Comparison of ENCODE assay signal across 22 cellular contexts in genomic region chr11:61076506-61077304, GRCh38. TPM values are rescaled to one million over a fixed set of nuclear protein-coding genes. Genes with fewer than 3 reads are reported as not detected.
DNase-seq lines count a peak whose midpoint lies in the region; ATAC-seq and TF ChIP-seq lines count a peak whose summit lies in the region.
"Had no signal": no experiment of that assay in that cellular context is flagged by ENCODE, and none has a peak within 500 bp of the region (broad histone marks: within the 10 kb centered on the region; RNA-seq: fewer than 3 reads in every experiment).

No MANE protein-coding gene starts in this region.

- H3K27me3 ChIP-seq in CD4-positive, alpha-beta T cell (ENCODE audit: control insufficient read depth, insufficient read depth, low read length): no peaks in the 10 kb centered on the region
- no peaks in the 10 kb centered on the region for H3K27me3 ChIP-seq in effector memory CD4-positive, alpha-beta T cell (replicated peaks; ENCODE audit: control insufficient read depth, insufficient read depth, low read length, poor library complexity, severe bottlenecking)
- H3K27me3 ChIP-seq: sigmoid colon had no signal

- H3K4me1 Mint-ChIP-seq in T-helper 1 cell treated with Interleukin-12 subunit alpha and Interleukin-12 subunit beta and Interleukin-4 antibody, amounts not matched to agents 30 μg/mL and 1 μg/mL, for 36 hours (ENCODE audit: low read depth): peaks cover 71% of the 10 kb centered on the region
- peaks cover 95% of the 10 kb centered on the region for H3K4me1 Mint-ChIP-seq in CD4-positive, alpha-beta T cell (ENCODE audit: low read depth)
- H3K4me1 Mint-ChIP-seq in activated CD8-positive, alpha-beta T cell treated with anti-CD3 and anti-CD28 coated beads, Interleukin-2, amount 10 ng/mL, durations not matched to agents 7 days and 5 days (ENCODE audit: low read depth): peaks cover 84% of the 10 kb centered on the region

- CTCF ChIA-PET in CD4-positive, alpha-beta T cell (lab: Charles Lee): interaction anchor here (0.9 to 1.4 kb wide), 6 partner anchors 14 to 53 kb away, joined by 3 to 4 read pairs (median 3); no protein-coding TSS in a partner anchor
- CTCF ChIA-PET in activated CD8-positive, alpha-beta T cell treated with anti-CD3 and anti-CD28 coated beads, Interleukin-2, amount 10 ng/mL, durations not matched to agents 7 days and 5 days (lab: Charles Lee): interaction anchor here (0.7 to 1.5 kb wide), 6 partner anchors 15 to 107 kb away, joined by 3 to 4 read pairs (median 3); partner anchors contain the start of gene CD5

- H3K4me1 ChIP-seq in effector memory CD4-positive, alpha-beta T cell (ENCODE audit: control insufficient read depth, insufficient read depth, low read length, poor library complexity, severe bottlenecking): peaks cover 53% of the 10 kb centered on the region

- no peaks in the 10 kb centered on the region for H3K36me3 ChIP-seq in effector memory CD4-positive, alpha-beta T cell (ENCODE audit: control insufficient read depth, insufficient read depth, low read length)
- H3K36me3 ChIP-seq: sigmoid colon, WERI-Rb-1 had no signal

- POLR2A ChIA-PET in CD4-positive, alpha-beta T cell (lab: Charles Lee): interaction anchor here (0.7 to 14.5 kb wide), 22 partner anchors 10 to 96 kb away, joined by 3 to 237 read pairs (median 8); partner anchors contain the start of gene CD5
- POLR2A ChIA-PET in activated CD8-positive, alpha-beta T cell treated with anti-CD3 and anti-CD28 coated beads, Interleukin-2, amount 10 ng/mL, durations not matched to agents 7 days and 5 days (lab: Charles Lee): interaction anchor here (0.6 to 1.4 kb wide), 4 partner anchors 10 to 35 kb away, joined by 3 read pairs; no protein-coding TSS in a partner anchor

- H3K4me3 ChIP-seq in effector memory CD4-positive, alpha-beta T cell (ENCODE audit: insufficient read depth, low read depth, low read length, poor library complexity, severe bottlenecking): no peak overlapping the region
- H3K4me3 ChIP-seq: GM23248, sigmoid colon had no signal

- peak overlapping the region; percentile 39 for H3K27ac ChIP-seq in CD4-positive, alpha-beta T cell (ENCODE audit: low read depth, low read length)
- H3K27ac ChIP-seq in effector memory CD4-positive, alpha-beta T cell (ENCODE audit: insufficient read depth, low read length, poor library complexity, severe bottlenecking): peak overlapping the region; percentile 52
- H3K27ac ChIP-seq: 22Rv1, GM23248, sigmoid colon had no signal

- DNase-seq in T-helper 1 cell: no peak
- no peak for DNase-seq in CD4-positive, alpha-beta T cell
- no peak for DNase-seq in activated CD8-positive, alpha-beta T cell treated with anti-CD3 and anti-CD28 coated beads, Interleukin-2, amount 10 ng/mL, durations not matched to agents 7 days and 5 days
- DNase-seq in effector memory CD4-positive, alpha-beta T cell: no peak
- DNase-seq in NCI-H82 treated with DMSO at 0.1 percent for 48 hours (lab: John Stamatoyannopoulos, UW; ENCODE audit: unreplicated experiment): no peak
- no peak for DNase-seq in left colon
- DNase-seq: activated gamma-delta T cell treated with Interleukin-2 at 50 U/mL for 16 hours, cerebellar nuclear complex, COR-L47, DND-41, NCI-H187 treated with DMSO at 0.1 percent for 48 hours, RPMI8226, sigmoid colon, WERI-Rb-1 had no signal

- H3K27me3 Mint-ChIP-seq in T-helper 1 cell treated with Interleukin-12 subunit alpha and Interleukin-12 subunit beta and Interleukin-4 antibody, amounts not matched to agents 30 μg/mL and 1 μg/mL, for 36 hours (ENCODE audit: low read depth): no peaks in the 10 kb centered on the region
- H3K27me3 Mint-ChIP-seq in CD4-positive, alpha-beta T cell: no peaks in the 10 kb centered on the region
- H3K27me3 Mint-ChIP-seq in activated CD8-positive, alpha-beta T cell treated with anti-CD3 and anti-CD28 coated beads, Interleukin-2, amount 10 ng/mL, durations not matched to agents 7 days and 5 days (ENCODE audit: low read depth): no peaks in the 10 kb centered on the region

- intact Hi-C loops in CD4-positive, alpha-beta T cell (cut with DNase I, micrococcal nuclease): loop anchor here in 1 of 2 experiments (2.0 kb wide), 2 partner anchors 16 to 34 kb away; no protein-coding TSS in a partner anchor
- intact Hi-C loops in left colon (cut with DNase I, micrococcal nuclease): no loop called here

- peaks cover 17% of the 10 kb centered on the region for H3K36me3 Mint-ChIP-seq in T-helper 1 cell treated with Interleukin-12 subunit alpha and Interleukin-12 subunit beta and Interleukin-4 antibody, amounts not matched to agents 30 μg/mL and 1 μg/mL, for 36 hours (ENCODE audit: low read depth)
- H3K36me3 Mint-ChIP-seq in CD4-positive, alpha-beta T cell (ENCODE audit: low read depth): no peaks in the 10 kb centered on the region
- H3K36me3 Mint-ChIP-seq in activated CD8-positive, alpha-beta T cell treated with anti-CD3 and anti-CD28 coated beads, Interleukin-2, amount 10 ng/mL, durations not matched to agents 7 days and 5 days (ENCODE audit: low read depth): peaks cover 25% of the 10 kb centered on the region

- TF ChIP-seq CTCF in CD4-positive, alpha-beta T cell (IDR thresholded peaks at IDR 0.05): no peak

- H3K4me3 Mint-ChIP-seq in T-helper 1 cell treated with Interleukin-12 subunit alpha and Interleukin-12 subunit beta and Interleukin-4 antibody, amounts not matched to agents 30 μg/mL and 1 μg/mL, for 36 hours: peak overlapping the region; percentile 52
- peak overlapping the region; percentile 61 for H3K4me3 Mint-ChIP-seq in CD4-positive, alpha-beta T cell
- H3K4me3 Mint-ChIP-seq in activated CD8-positive, alpha-beta T cell treated with anti-CD3 and anti-CD28 coated beads, Interleukin-2, amount 10 ng/mL, durations not matched to agents 7 days and 5 days: peak overlapping the region; percentile 30

- peak; percentile 45 for ATAC-seq in CD4-positive, alpha-beta T cell (ENCODE audit: poor library complexity)
- no peak for ATAC-seq in activated CD8-positive, alpha-beta T cell treated with anti-CD3 and anti-CD28 coated beads, Interleukin-2, amount 10 ng/mL, durations not matched to agents 7 days and 5 days
- ATAC-seq in HG02973 (IDR thresholded peaks at IDR 0.05; ENCODE audit: unreplicated experiment): no peak
- no peak for ATAC-seq in left colon

- peak overlapping the region; percentile 70 for H3K27ac Mint-ChIP-seq in T-helper 1 cell treated with Interleukin-12 subunit alpha and Interleukin-12 subunit beta and Interleukin-4 antibody, amounts not matched to agents 30 μg/mL and 1 μg/mL, for 36 hours
- H3K27ac Mint-ChIP-seq in CD4-positive, alpha-beta T cell: peak overlapping the region; percentile 98
- peak overlapping the region; percentile 60 for H3K27ac Mint-ChIP-seq in activated CD8-positive, alpha-beta T cell treated with anti-CD3 and anti-CD28 coated beads, Interleukin-2, amount 10 ng/mL, durations not matched to agents 7 days and 5 days

- no peaks in the 10 kb centered on the region for H3K9me3 Mint-ChIP-seq in T-helper 1 cell treated with Interleukin-12 subunit alpha and Interleukin-12 subunit beta and Interleukin-4 antibody, amounts not matched to agents 30 μg/mL and 1 μg/mL, for 36 hours
- no peaks in the 10 kb centered on the region for H3K9me3 Mint-ChIP-seq in CD4-positive, alpha-beta T cell
- no peaks in the 10 kb centered on the region for H3K9me3 Mint-ChIP-seq in activated CD8-positive, alpha-beta T cell treated with anti-CD3 and anti-CD28 coated beads, Interleukin-2, amount 10 ng/mL, durations not matched to agents 7 days and 5 days (ENCODE audit: insufficient read depth)

- H3K9me3 ChIP-seq in CD4-positive, alpha-beta T cell (ENCODE audit: control insufficient read depth, low read length): no peaks in the 10 kb centered on the region
- H3K9me3 ChIP-seq in effector memory CD4-positive, alpha-beta T cell (ENCODE audit: control insufficient read depth, low read length): no peaks in the 10 kb centered on the region
- H3K9me3 ChIP-seq: sigmoid colon had no signal

RNA-seq across cellular contexts. Expression of gene CD5, which starts 25.6 kb away (rescaled TPM):
- total RNA-seq in CD4-positive, alpha-beta T cell: 100 to 1,000 TPM; 421 to 423 TPM
- 100 to 1,000 TPM; 252 to 274 TPM for total RNA-seq in activated CD8-positive, alpha-beta T cell treated with anti-CD3 and anti-CD28 coated beads, Interleukin-2, amount 10 ng/mL, durations not matched to agents 7 days and 5 days
- 1 to 10 TPM in 1 of 2 donors, under 1 TPM in 1; 0.21 to 1.0 TPM for total RNA-seq in left colon
- total RNA-seq: astrocyte, GM23248, kidney epithelial cell, lung microvascular endothelial cell, SK-MEL-5 had no signal

Comparison
In these comparisons a context has a peak if more than half of its experiments do, and no peak if none do; other contexts are left out.
1. RNA of gene CD5, which starts 25.6 kb away (total RNA-seq): 421 to 423 TPM in CD4-positive, alpha-beta T cell and 252 to 274 TPM in activated CD8-positive, alpha-beta T cell treated with anti-CD3 and anti-CD28 coated beads, Interleukin-2, amount 10 ng/mL, durations not matched to agents 7 days and 5 days; 0.21 to 1.0 TPM in left colon; every median in the first group is over 100 times any median in the second.
2. Peak in every context shown above with its lines, with median percentiles within 50 percentile points of each other: H3K27ac Mint-ChIP-seq and H3K4me3 Mint-ChIP-seq.